ENCODE assay signal across 11 cellular contexts in the genomic region with DNA sequence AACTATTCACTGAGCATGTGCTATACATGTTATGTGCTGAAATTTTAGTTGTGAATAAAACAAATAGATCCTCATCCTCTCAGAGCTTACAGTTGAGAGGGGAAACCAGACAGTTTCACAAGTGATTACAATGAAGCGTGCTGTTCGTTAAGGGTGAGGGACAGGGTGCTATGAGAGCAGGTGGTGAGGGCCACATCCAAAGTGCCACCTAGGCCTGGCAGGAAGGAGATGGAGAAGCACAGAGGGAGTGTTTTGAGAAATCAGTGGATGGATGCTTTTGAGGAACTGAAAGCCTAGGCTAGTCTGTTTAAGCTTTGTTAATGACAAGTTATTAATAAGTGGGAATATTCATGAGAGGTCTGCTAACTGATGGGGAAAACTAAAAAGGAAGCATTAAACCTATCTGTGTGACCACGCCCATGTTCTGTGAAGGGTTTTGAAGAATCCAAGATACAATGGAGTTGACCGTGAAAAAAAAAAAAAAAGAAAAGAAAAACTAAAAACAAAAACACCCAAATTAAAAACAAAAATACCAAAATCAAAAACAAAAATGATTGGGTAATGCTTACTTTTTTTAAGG. TPM values are rescaled to one million over a fixed set of nuclear protein-coding genes. Genes with fewer than 3 reads are reported as not detected.
A peak's percentile ranks its signal among the peaks of the same experiment; 100 is the strongest.
DNase-seq lines count a peak whose midpoint lies in the region; ATAC-seq and TF ChIP-seq lines count a peak whose summit lies in the region.
"Had no signal": no experiment of that assay in that cellular context is flagged by ENCODE, and none has a peak within 500 bp of the region (broad histone marks: within the 10 kb centered on the region; RNA-seq: fewer than 3 reads in every experiment).

No MANE protein-coding gene starts in this region.

- peak; percentile 55 for ATAC-seq in GM19455 (IDR thresholded peaks at IDR 0.05; ENCODE audit: unreplicated experiment)
- peak; percentile 79 for ATAC-seq in HG03175 (IDR thresholded peaks at IDR 0.05; ENCODE audit: unreplicated experiment)
- peak; percentile 83 for ATAC-seq in activated B cell treated with CpG ODN at 0.5 μM for 24 hours (ENCODE audit: low read depth)

- H3K27me3 ChIP-seq in CD4-positive, alpha-beta memory T cell (ENCODE audit: insufficient read depth, low read length) = no peaks in the 10 kb centered on the region
- H3K27me3 ChIP-seq: SJSA1 had no signal

- TF ChIP-seq CTCF in activated B cell treated with CpG ODN at 0.5 μM for 24 hours (IDR thresholded peaks at IDR 0.05) = no peak

- no peaks in the 10 kb centered on the region for H3K9me3 Mint-ChIP-seq in CD4-positive, alpha-beta memory T cell
- no peaks in the 10 kb centered on the region for H3K9me3 Mint-ChIP-seq in activated B cell treated with CpG ODN at 0.5 μM for 24 hours
- H3K9me3 Mint-ChIP-seq: activated naive CD4-positive, alpha-beta T cell treated with anti-CD3 and anti-CD28 coated beads, Interleukin-2, amount 10 ng/mL, durations not matched to agents 7 days and 5 days had no signal

- CTCF ChIA-PET in CD4-positive, alpha-beta memory T cell (lab: Charles Lee; ENCODE audit: partially characterized antibody) = interaction anchor here (1.1 to 1.3 kb wide), 2 partner anchors 9 to 74 kb away, joined by 4 read pairs; no protein-coding TSS in a partner anchor
- CTCF ChIA-PET in activated B cell treated with CpG ODN at 0.5 μM for 24 hours (lab: Charles Lee) = interaction anchor here (0.7 to 1.3 kb wide), 5 partner anchors 8 to 85 kb away, joined by 3 to 14 read pairs (median 3); no protein-coding TSS in a partner anchor

- peak overlapping the region in 6 of 7 donors; percentile 1 to 93 (median 72) for H3K27ac Mint-ChIP-seq in CD4-positive, alpha-beta memory T cell
- peak overlapping the region; percentile 86 for H3K27ac Mint-ChIP-seq in activated B cell treated with CpG ODN at 0.5 μM for 24 hours
- H3K27ac Mint-ChIP-seq: activated naive CD4-positive, alpha-beta T cell treated with anti-CD3 and anti-CD28 coated beads, Interleukin-2, amount 10 ng/mL, durations not matched to agents 7 days and 5 days had no signal

- H3K4me3 ChIP-seq in CD4-positive, alpha-beta memory T cell (ENCODE audit: low read length in 2 of 2) = no peak overlapping the region
- H3K4me3 ChIP-seq: SJSA1 had no signal

- POLR2A ChIA-PET in CD4-positive, alpha-beta memory T cell (lab: Charles Lee; ENCODE audit: partially characterized antibody) = interaction anchor here (1.0 kb wide), 1 partner anchor 8 kb away, joined by 3 read pairs; a partner anchor contains a TSS
- POLR2A ChIA-PET in activated B cell treated with CpG ODN at 0.5 μM for 24 hours (lab: Charles Lee) = interaction anchor here (0.9 to 1.8 kb wide), 10 partner anchors 8 to 85 kb away, joined by 3 to 12 read pairs (median 4); no protein-coding TSS in a partner anchor

- no peaks in the 10 kb centered on the region for H3K4me1 ChIP-seq in CD4-positive, alpha-beta memory T cell (ENCODE audit: insufficient read depth, low read length)
- H3K4me1 ChIP-seq: SJSA1 had no signal

- no peak for DNase-seq in CD4-positive, alpha-beta memory T cell
- no peak for DNase-seq in activated B cell treated with CpG ODN at 0.5 μM for 24 hours
- DNase-seq in DMS 273 treated with DMSO at 0.1 percent for 48 hours (lab: John Stamatoyannopoulos, UW) = no peak
- no peak for DNase-seq in NCI-H82 (lab: John Stamatoyannopoulos, UW)
- DNase-seq in NCI-H2227 treated with DMSO at 0.1 percent for 48 hours (lab: John Stamatoyannopoulos, UW) = no peak
- DNase-seq in A172 (ENCODE audit: low spot score) = no peak
- DNase-seq: activated naive CD4-positive, alpha-beta T cell treated with anti-CD3 and anti-CD28 coated beads, Interleukin-2, amount 10 ng/mL, durations not matched to agents 7 days and 5 days had no signal

- peak overlapping the region in 2 of 8 donors; percentile 37 to 74 for H3K4me3 Mint-ChIP-seq in CD4-positive, alpha-beta memory T cell
- H3K4me3 Mint-ChIP-seq in activated B cell treated with CpG ODN at 0.5 μM for 24 hours = peak overlapping the region; percentile 52
- H3K4me3 Mint-ChIP-seq: activated naive CD4-positive, alpha-beta T cell treated with anti-CD3 and anti-CD28 coated beads, Interleukin-2, amount 10 ng/mL, durations not matched to agents 7 days and 5 days; neural crest cell had no signal

- H3K9me3 ChIP-seq in CD4-positive, alpha-beta memory T cell (ENCODE audit: control insufficient read depth in 1 of 2, low read length in 2 of 2) = no peaks in the 10 kb centered on the region
- H3K9me3 ChIP-seq: SJSA1 had no signal

- no peak overlapping the region for H3K27ac ChIP-seq in CD4-positive, alpha-beta memory T cell (ENCODE audit: low read depth, low read length)
- H3K27ac ChIP-seq: SJSA1 had no signal

- H3K4me1 Mint-ChIP-seq in CD4-positive, alpha-beta memory T cell = peaks cover 21 to 54% (median 37%) of the 10 kb centered on the region in 4 donors
- H3K4me1 Mint-ChIP-seq in activated B cell treated with CpG ODN at 0.5 μM for 24 hours = peaks cover 80% of the 10 kb centered on the region
- H3K4me1 Mint-ChIP-seq: neural crest cell had no signal

- no peaks in the 10 kb centered on the region for H3K36me3 ChIP-seq in CD4-positive, alpha-beta memory T cell (ENCODE audit: insufficient read depth, low read length)
- H3K36me3 ChIP-seq: SJSA1 had no signal

- intact Hi-C loops in CD4-positive, alpha-beta memory T cell (cut with micrococcal nuclease) = no loop called here
- intact Hi-C loops in activated B cell treated with CpG ODN at 0.5 μM for 24 hours (cut with micrococcal nuclease) = loop anchor here (1.0 kb wide), 3 partner anchors 8 to 20 kb away; no protein-coding TSS in a partner anchor

- H3K36me3 Mint-ChIP-seq in CD4-positive, alpha-beta memory T cell = no peaks in the 10 kb centered on the region
- peaks cover 3% of the 10 kb centered on the region for H3K36me3 Mint-ChIP-seq in activated B cell treated with CpG ODN at 0.5 μM for 24 hours (ENCODE audit: low read depth)

- H3K27me3 Mint-ChIP-seq in CD4-positive, alpha-beta memory T cell = no peaks in the 10 kb centered on the region
- no peaks in the 10 kb centered on the region for H3K27me3 Mint-ChIP-seq in activated B cell treated with CpG ODN at 0.5 μM for 24 hours
- H3K27me3 Mint-ChIP-seq: activated naive CD4-positive, alpha-beta T cell treated with anti-CD3 and anti-CD28 coated beads, Interleukin-2, amount 10 ng/mL, durations not matched to agents 7 days and 5 days had no signal

RNA-seq across cellular contexts. Expression of a gene that starts 7.3 kb away (rescaled TPM):
- 10 to 100 TPM; 18.3 to 19.6 TPM for total RNA-seq in CD4-positive, alpha-beta memory T cell
- polyA plus RNA-seq in CD4-positive, alpha-beta memory T cell = 1 to 10 TPM; 2.0 to 5.2 TPM
- 46.0 and 54.2 TPM in 2 replicates for total RNA-seq in activated B cell treated with CpG ODN at 0.5 μM for 24 hours
- not detected in 2 replicates for total RNA-seq in A172 (2014; rRNA removed; shearing (Covaris generic))

Comparison
In these comparisons a context has a peak if more than half of its experiments do, and no peak if none do; other contexts are left out.
1. RNA of a gene that starts 7.3 kb away (total RNA-seq): 46.0 to 54.2 TPM in activated B cell treated with CpG ODN at 0.5 μM for 24 hours and 18.3 to 19.6 TPM in CD4-positive, alpha-beta memory T cell; not detected in A172; every median in the first group is over 10 times any median in the second.
2. Peak in every context shown above with its lines, with median percentiles within 50 percentile points of each other: ATAC-seq.